Comparison of ENCODE assay signal across 8 cellular contexts in the genomic region with DNA sequence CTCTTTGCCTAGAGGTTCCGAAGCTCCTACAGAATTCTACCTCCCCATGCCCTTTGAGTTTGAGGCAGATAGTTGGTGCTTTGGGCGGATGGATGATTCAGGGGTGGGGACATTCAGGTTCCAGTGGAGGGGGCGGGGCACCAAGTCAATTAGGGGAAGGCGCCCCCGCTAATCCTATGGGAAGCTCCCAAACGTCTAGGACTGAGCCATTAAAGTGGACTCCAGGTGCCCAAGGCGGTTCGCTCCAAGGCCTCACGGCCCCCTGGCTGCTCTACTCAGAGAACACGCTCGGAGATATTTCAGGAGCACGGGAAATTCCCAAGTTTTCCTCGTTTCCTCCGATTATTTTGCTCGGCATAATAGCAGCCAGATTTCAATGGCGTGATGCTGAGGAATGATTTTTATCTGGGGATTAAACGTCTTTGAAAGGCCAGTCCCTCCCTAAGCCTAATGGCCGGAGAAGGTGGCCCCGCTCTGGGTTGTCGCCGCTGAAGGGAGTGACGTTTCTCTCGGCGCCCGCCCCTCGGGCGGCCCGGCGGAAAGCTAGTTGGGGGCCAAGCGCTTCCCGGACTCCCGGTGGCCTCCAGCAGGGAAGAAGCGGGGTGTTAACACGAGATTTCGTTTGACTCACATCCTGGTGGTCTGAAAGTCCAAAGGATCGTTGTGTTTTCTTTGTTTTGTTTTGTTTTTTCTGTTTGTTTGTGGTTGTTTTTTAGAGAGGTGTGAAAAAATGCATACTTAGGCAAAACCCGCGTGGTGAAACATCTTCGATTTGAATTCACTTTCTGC. TPM values are rescaled to one million over a fixed set of nuclear protein-coding genes. Genes with fewer than 3 reads are reported as not detected.
DNase-seq lines count a peak whose midpoint lies in the region; ATAC-seq and TF ChIP-seq lines count a peak whose summit lies in the region.

No MANE protein-coding gene starts in this region.

- H3K4me3 ChIP-seq in AG04449 (ENCODE audit: low read depth, low read length), result peak overlapping the region; percentile 70

- POLR2A ChIA-PET in AG04449 (lab: Yijun Ruan, JAX), result interaction anchor here (0.6 to 0.9 kb wide), 3 partner anchors 9 to 94 kb away, joined by 3 read pairs; no protein-coding TSS in a partner anchor

- H3K27ac Mint-ChIP-seq in chondrocyte (ENCODE audit: unreplicated experiment) (peak overlapping the region; percentile 5), mesothelial cell of epicardium (peak overlapping the region; percentile 96)

- no peak for ATAC-seq in HG03025 (IDR thresholded peaks at IDR 0.05; ENCODE audit: low FRiP score, unreplicated experiment)

- H3K4me3 Mint-ChIP-seq in chondrocyte (ENCODE audit: unreplicated experiment) (peak overlapping the region; percentile 80), mesothelial cell of epicardium (peak overlapping the region; percentile 97)

- H3K9me3 Mint-ChIP-seq in chondrocyte (ENCODE audit: low read depth) (no peaks in the 10 kb centered on the region), mesothelial cell of epicardium (no peaks in the 10 kb centered on the region)

- TF ChIP-seq CTCF in AG04449 (IDR thresholded peaks at IDR 0.05; ENCODE audit: insufficient read depth, low read length, missing control alignments) (peak; percentile 1), chondrocyte (IDR thresholded peaks at IDR 0.05) (peak; percentile 50), mesothelial cell of epicardium (IDR thresholded peaks at IDR 0.05; ENCODE audit: unreplicated experiment) (no peak)

- H3K36me3 Mint-ChIP-seq in chondrocyte (ENCODE audit: low read depth) (peaks cover 9% of the 10 kb centered on the region), mesothelial cell of epicardium (peaks cover 23% of the 10 kb centered on the region)

- H3K27me3 Mint-ChIP-seq in chondrocyte (ENCODE audit: low read depth), result peaks cover 37% of the 10 kb centered on the region
- H3K27me3 Mint-ChIP-seq in mesothelial cell of epicardium (ENCODE audit: low read depth), result peaks cover 47% of the 10 kb centered on the region

- H3K4me1 Mint-ChIP-seq in chondrocyte (ENCODE audit: low read depth) (peaks cover 35% of the 10 kb centered on the region), mesothelial cell of epicardium (peaks cover 64% of the 10 kb centered on the region)

- DNase-seq in AG04449 (ENCODE audit: low read depth, low spot score), result no peak
- no peak for DNase-seq in chondrocyte (ENCODE audit: low spot score)
- no peak for DNase-seq in mesothelial cell of epicardium (ENCODE audit: low spot score in 2 of 2, unreplicated experiment in 2 of 2)
- no peak for DNase-seq in NCI-H774 (lab: John Stamatoyannopoulos, UW)
- no peak for DNase-seq in Ammon's horn (ENCODE audit: low spot score)
- DNase-seq in activated CD8-positive, alpha-beta memory T cell treated with anti-CD3 and anti-CD28 coated beads, Interleukin-2, amount 50 U/mL, for 4 hours, result no peak

- CTCF ChIA-PET in AG04449 (lab: Yijun Ruan, JAX), result interaction anchor here (0.7 to 1.7 kb wide), 8 partner anchors 11 to 383 kb away, joined by 3 to 5 read pairs (median 4); no protein-coding TSS in a partner anchor

- TF ChIP-seq EP300 in Ishikawa (IDR thresholded peaks at IDR 0.05; ENCODE audit: borderline replicate concordance), result 0 out of 2 replicates have a peak, but pooled peaks have one; percentile 6

- no peak for TF ChIP-seq RAD21 in Ishikawa (IDR thresholded peaks at IDR 0.05; ENCODE audit: low read depth)

TF ChIP-seq in Ishikawa, 13 proteins besides CTCF, POLR2A, EP300 and RAD21:
- no peak for TF ChIP-seq CEBPB (IDR thresholded peaks at IDR 0.05)
- TF ChIP-seq, protein P1, sequence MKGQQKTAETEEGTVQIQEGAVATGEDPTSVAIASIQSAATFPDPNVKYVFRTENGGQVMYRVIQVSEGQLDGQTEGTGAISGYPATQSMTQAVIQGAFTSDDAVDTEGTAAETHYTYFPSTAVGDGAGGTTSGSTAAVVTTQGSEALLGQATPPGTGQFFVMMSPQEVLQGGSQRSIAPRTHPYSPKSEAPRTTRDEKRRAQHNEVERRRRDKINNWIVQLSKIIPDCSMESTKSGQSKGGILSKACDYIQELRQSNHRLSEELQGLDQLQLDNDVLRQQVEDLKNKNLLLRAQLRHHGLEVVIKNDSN (IDR thresholded peaks at IDR 0.05), result no peak
- TF ChIP-seq, protein P2, sequence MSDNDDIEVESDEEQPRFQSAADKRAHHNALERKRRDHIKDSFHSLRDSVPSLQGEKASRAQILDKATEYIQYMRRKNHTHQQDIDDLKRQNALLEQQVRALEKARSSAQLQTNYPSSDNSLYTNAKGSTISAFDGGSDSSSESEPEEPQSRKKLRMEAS (IDR thresholded peaks at IDR 0.05), result no peak
- TF ChIP-seq EGR1 (IDR thresholded peaks at IDR 0.05), result no peak
- no peak for TF ChIP-seq TAF1 (IDR thresholded peaks at IDR 0.05; ENCODE audit: low read depth)
- TF ChIP-seq TEAD4 (IDR thresholded peaks at IDR 0.05), result no peak
- no peak for TF ChIP-seq CREB1 (IDR thresholded peaks at IDR 0.05; ENCODE audit: low read depth)
- no peak for TF ChIP-seq TCF12 (IDR thresholded peaks at IDR 0.05; ENCODE audit: low read depth)
- TF ChIP-seq YY1 (IDR thresholded peaks at IDR 0.05; ENCODE audit: low read depth), result no peak
- no peak for TF ChIP-seq NFIC (IDR thresholded peaks at IDR 0.05)
- no peak for TF ChIP-seq ZBTB7A (IDR thresholded peaks at IDR 0.05; ENCODE audit: low read depth)
- TF ChIP-seq, protein P3, sequence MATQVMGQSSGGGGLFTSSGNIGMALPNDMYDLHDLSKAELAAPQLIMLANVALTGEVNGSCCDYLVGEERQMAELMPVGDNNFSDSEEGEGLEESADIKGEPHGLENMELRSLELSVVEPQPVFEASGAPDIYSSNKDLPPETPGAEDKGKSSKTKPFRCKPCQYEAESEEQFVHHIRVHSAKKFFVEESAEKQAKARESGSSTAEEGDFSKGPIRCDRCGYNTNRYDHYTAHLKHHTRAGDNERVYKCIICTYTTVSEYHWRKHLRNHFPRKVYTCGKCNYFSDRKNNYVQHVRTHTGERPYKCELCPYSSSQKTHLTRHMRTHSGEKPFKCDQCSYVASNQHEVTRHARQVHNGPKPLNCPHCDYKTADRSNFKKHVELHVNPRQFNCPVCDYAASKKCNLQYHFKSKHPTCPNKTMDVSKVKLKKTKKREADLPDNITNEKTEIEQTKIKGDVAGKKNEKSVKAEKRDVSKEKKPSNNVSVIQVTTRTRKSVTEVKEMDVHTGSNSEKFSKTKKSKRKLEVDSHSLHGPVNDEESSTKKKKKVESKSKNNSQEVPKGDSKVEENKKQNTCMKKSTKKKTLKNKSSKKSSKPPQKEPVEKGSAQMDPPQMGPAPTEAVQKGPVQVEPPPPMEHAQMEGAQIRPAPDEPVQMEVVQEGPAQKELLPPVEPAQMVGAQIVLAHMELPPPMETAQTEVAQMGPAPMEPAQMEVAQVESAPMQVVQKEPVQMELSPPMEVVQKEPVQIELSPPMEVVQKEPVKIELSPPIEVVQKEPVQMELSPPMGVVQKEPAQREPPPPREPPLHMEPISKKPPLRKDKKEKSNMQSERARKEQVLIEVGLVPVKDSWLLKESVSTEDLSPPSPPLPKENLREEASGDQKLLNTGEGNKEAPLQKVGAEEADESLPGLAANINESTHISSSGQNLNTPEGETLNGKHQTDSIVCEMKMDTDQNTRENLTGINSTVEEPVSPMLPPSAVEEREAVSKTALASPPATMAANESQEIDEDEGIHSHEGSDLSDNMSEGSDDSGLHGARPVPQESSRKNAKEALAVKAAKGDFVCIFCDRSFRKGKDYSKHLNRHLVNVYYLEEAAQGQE (IDR thresholded peaks at IDR 0.05; ENCODE audit: low read depth), result no peak
- no peak for TF ChIP-seq FOXM1 (IDR thresholded peaks at IDR 0.05; ENCODE audit: borderline replicate concordance, low read depth)

RNA-seq across cellular contexts. Expression of a gene that starts 1.5 kb away (rescaled TPM):
- total RNA-seq in chondrocyte (4.4 to 4.8 TPM (median 4.4 TPM) in 3 replicates), mesothelial cell of epicardium (44.9 to 50.3 TPM (median 46.0 TPM) in 3 replicates)
